24 cellular contexts compared by ENCODE assay signal in genomic region chr9:107169796-107170195, GRCh38.
"Had no signal": no experiment of that assay in that cellular context is flagged by ENCODE, and none has a peak within 500 bp of the region (broad histone marks: within the 10 kb centered on the region; RNA-seq: fewer than 3 reads in every experiment).

No MANE protein-coding gene starts in this region.

- H3K27me3 ChIP-seq: gastrocnemius medialis, left lung, neural progenitor cell, right lobe of liver, stomach, thyroid gland, upper lobe of left lung had no signal

- H3K27ac Mint-ChIP-seq: mesothelial cell of epicardium, nephron, neural progenitor cell, progenitor cell of endocrine pancreas had no signal

- H3K4me3 ChIP-seq: dorsolateral prefrontal cortex, gastrocnemius medialis, left lung, mucosa of descending colon, neural progenitor cell, right lobe of liver, smooth muscle cell, stomach, thyroid gland, upper lobe of left lung had no signal

- H3K4me3 Mint-ChIP-seq: mesothelial cell of epicardium; naive thymus-derived CD4-positive, alpha-beta T cell; nephron had no signal

- H3K4me1 ChIP-seq: parathyroid adenoma, thyroid gland, upper lobe of left lung had no signal

- H3K4me1 Mint-ChIP-seq: mesothelial cell of epicardium had no signal

- H3K79me2 ChIP-seq: parathyroid adenoma had no signal

- H3K9ac ChIP-seq: neural progenitor cell, parathyroid adenoma had no signal

- H3K27me3 Mint-ChIP-seq: progenitor cell of endocrine pancreas had no signal

- H3K27ac ChIP-seq: dorsolateral prefrontal cortex, gastrocnemius medialis, left lung, neural progenitor cell, parathyroid adenoma, right lobe of liver, stomach, thyroid gland, upper lobe of left lung had no signal

- H2AFZ ChIP-seq: neural progenitor cell, parathyroid adenoma had no signal

- H3K9me3 ChIP-seq: gastrocnemius medialis, left lung, mucosa of descending colon, right lobe of liver, stomach, thyroid gland, upper lobe of left lung had no signal

- H3K36me3 ChIP-seq: gastrocnemius medialis, left lung, neural progenitor cell, right lobe of liver, stomach, thyroid gland, upper lobe of left lung had no signal

- H3K4me2 ChIP-seq: neural progenitor cell, smooth muscle cell had no signal

- ATAC-seq: gastrocnemius medialis; left cardiac atrium; left lung; mucosa of descending colon; naive thymus-derived CD4-positive, alpha-beta T cell; right lobe of liver had no signal

- DNase-seq: dorsolateral prefrontal cortex; effector CD4-positive, alpha-beta T cell; gastrocnemius medialis; head of caudate nucleus; left cardiac atrium; left lung; mesenchymal stem cell; mucosa of descending colon; naive thymus-derived CD4-positive, alpha-beta T cell; right lobe of liver; stimulated activated CD4-positive, alpha-beta T cell treated with anti-CD3 and anti-CD28 coated beads, Interleukin-12 subunit alpha, Interleukin-12 subunit beta, amount 100 ng/mL, for 4 hours; stimulated activated CD4-positive, alpha-beta T cell treated with anti-CD3 and anti-CD28 coated beads, Interleukin-1b, Interleukin-23, amount 100 ng/mL, for 48 hours; stimulated activated CD4-positive, alpha-beta T cell treated with anti-CD3 and anti-CD28 coated beads, Interleukin-4, amount 100 ng/mL, for 1 hour; stimulated activated CD8-positive, alpha-beta memory T cell treated with anti-CD3 and anti-CD28 coated beads, Interleukin-4, amount 100 ng/mL, for 48 hours; stimulated activated naive CD4-positive, alpha-beta T cell; stomach; thyroid gland; upper lobe of left lung had no signal
